ENCODE assay signal across 8 cellular contexts in genomic region chr11:10930961-10931760, GRCh38.
DNase-seq lines count a peak whose midpoint lies in the region; ATAC-seq and TF ChIP-seq lines count a peak whose summit lies in the region.

No MANE protein-coding gene starts in this region.

- H3K9me2 ChIP-seq in PC-9 (ENCODE audit: insufficient read depth): no peaks in the 10 kb centered on the region

- ATAC-seq in HG03354 (IDR thresholded peaks at IDR 0.05; ENCODE audit: poor library complexity, severe bottlenecking, unreplicated experiment) (peak; percentile 41), GM19395 (IDR thresholded peaks at IDR 0.05; ENCODE audit: unreplicated experiment) (no peak)
- ATAC-seq in naive thymus-derived CD4-positive, alpha-beta T cell: peak; percentile 66

- H3K36me3 ChIP-seq in CD4-positive, alpha-beta memory T cell (ENCODE audit: insufficient read depth, low read length): no peaks in the 10 kb centered on the region
- no peaks in the 10 kb centered on the region for H3K36me3 ChIP-seq in PC-9 (ENCODE audit: low read depth)
- H3K36me3 ChIP-seq in naive thymus-derived CD4-positive, alpha-beta T cell (ENCODE audit: control insufficient read depth in 2 of 3, insufficient read depth in 3 of 3, low read length in 3 of 3): no peaks in the 10 kb centered on the region

- no peak for TF ChIP-seq CTCF in PC-9 (conservative IDR thresholded peaks at IDR 0.05)
- TF ChIP-seq CTCF in fibroblast of the aortic adventitia (IDR thresholded peaks at IDR 0.05; ENCODE audit: insufficient read depth, low read length): no peak

- CTCF ChIA-PET in CD4-positive, alpha-beta memory T cell (lab: Charles Lee; ENCODE audit: partially characterized antibody): interaction anchor here (0.9 to 6.1 kb wide), 14 partner anchors 11 to 857 kb away, joined by 3 to 123 read pairs (median 5); partner anchors contain the start of gene EIF4G2
- CTCF ChIA-PET in PC-9 (lab: Charles Lee): interaction anchor here (0.6 kb wide), 1 partner anchor 25 kb away, joined by 3 read pairs; no protein-coding TSS in a partner anchor
- CTCF ChIA-PET in naive thymus-derived CD4-positive, alpha-beta T cell (lab: Charles Lee): interaction anchor here (0.5 to 1.5 kb wide), 6 partner anchors 24 to 1933 kb away, joined by 3 to 4 read pairs (median 3); partner anchors contain the start of gene EIF4G2

- peak overlapping the region in 3 of 7 donors; percentile 10 to 41 (median 36) for H3K27ac Mint-ChIP-seq in CD4-positive, alpha-beta memory T cell
- peak overlapping the region in 1 of 9 donors; percentile 38 for H3K27ac Mint-ChIP-seq in naive thymus-derived CD4-positive, alpha-beta T cell

- intact Hi-C loops in CD4-positive, alpha-beta memory T cell (cut with micrococcal nuclease): loop anchor here (5.0 to 10.0 kb wide), 4 partner anchors 74 to 1114 kb away; partner anchors contain the start of genes EIF4G2 and ZBED5
- intact Hi-C loops in PC-9 (cut with micrococcal nuclease; ENCODE audit: unreplicated experiment): loop anchor here (1.0 to 10.0 kb wide), 6 partner anchors 31 to 1114 kb away; partner anchors contain the start of genes EIF4G2 and ZBED5
- intact Hi-C loops in naive thymus-derived CD4-positive, alpha-beta T cell (cut with micrococcal nuclease): loop anchor here (1.0 to 10.0 kb wide), 8 partner anchors 52 to 1111 kb away; partner anchors contain the start of genes EIF4G2 (in 2 of the 2), ZBED5 (in 2 of the 2), GALNT18 (in 1 of the 2) and USP47 (in 1 of the 2)

- no peaks in the 10 kb centered on the region for H3K9me3 ChIP-seq in CD4-positive, alpha-beta memory T cell (ENCODE audit: control insufficient read depth in 1 of 2, low read length in 2 of 2)
- no peaks in the 10 kb centered on the region for H3K9me3 ChIP-seq in PC-9 (ENCODE audit: insufficient read depth, low read depth)
- no peaks in the 10 kb centered on the region for H3K9me3 ChIP-seq in naive thymus-derived CD4-positive, alpha-beta T cell (ENCODE audit: control insufficient read depth in 2 of 3, low read length in 3 of 3)

- H3K4me3 ChIP-seq in CD4-positive, alpha-beta memory T cell (ENCODE audit: low read length in 2 of 2): peak overlapping the region in 1 of 2 donors; percentile 46
- H3K4me3 ChIP-seq in PC-9: peak overlapping the region; percentile 75
- peak overlapping the region; percentile 73 for H3K4me3 ChIP-seq in fibroblast of the aortic adventitia (ENCODE audit: low read depth, low read length)
- peak overlapping the region; percentile 50 for H3K4me3 ChIP-seq in naive thymus-derived CD4-positive, alpha-beta T cell (ENCODE audit: low read length)

- H3K27me3 Mint-ChIP-seq in CD4-positive, alpha-beta memory T cell: peaks cover 11 to 28% of the 10 kb centered on the region in 2 donors
- peaks cover 9 to 81% (median 32%) of the 10 kb centered on the region in 5 donors for H3K27me3 Mint-ChIP-seq in naive thymus-derived CD4-positive, alpha-beta T cell

- peaks cover 13% of the 10 kb centered on the region for H3F3A ChIP-seq in PC-9 (ENCODE audit: insufficient read depth, low read depth)

- BruUV-seq in PC-9 (replicated peaks; lab: Mats Ljungman, UMichigan): no TSS peak

- peaks cover 23% of the 10 kb centered on the region for H3K27me3 ChIP-seq in CD4-positive, alpha-beta memory T cell (ENCODE audit: insufficient read depth, low read length)
- H3K27me3 ChIP-seq in PC-9 (ENCODE audit: insufficient read depth, low read depth): no peaks in the 10 kb centered on the region
- H3K27me3 ChIP-seq in naive thymus-derived CD4-positive, alpha-beta T cell (ENCODE audit: control insufficient read depth in 2 of 2, insufficient read depth in 2 of 2, low read length in 2 of 2): peaks cover 3 to 5% of the 10 kb centered on the region in 2 donors

- H4K20me1 ChIP-seq in PC-9 (ENCODE audit: insufficient read depth): no peaks in the 10 kb centered on the region

- no peaks in the 10 kb centered on the region for H3K36me3 Mint-ChIP-seq in CD4-positive, alpha-beta memory T cell
- no peaks in the 10 kb centered on the region for H3K36me3 Mint-ChIP-seq in naive thymus-derived CD4-positive, alpha-beta T cell

- H3K4me3 Mint-ChIP-seq in CD4-positive, alpha-beta memory T cell: peak overlapping the region; percentile 79 to 90 (median 84)
- peak overlapping the region; percentile 78 to 88 (median 85) for H3K4me3 Mint-ChIP-seq in naive thymus-derived CD4-positive, alpha-beta T cell

- peaks cover 20% of the 10 kb centered on the region for H3K4me1 ChIP-seq in CD4-positive, alpha-beta memory T cell (ENCODE audit: insufficient read depth, low read length)
- peaks cover 32% of the 10 kb centered on the region for H3K4me1 ChIP-seq in PC-9 (replicated peaks; ENCODE audit: insufficient read depth)
- H3K4me1 ChIP-seq in naive thymus-derived CD4-positive, alpha-beta T cell (ENCODE audit: control insufficient read depth in 2 of 2, insufficient read depth in 2 of 2, low read length in 2 of 2): peaks cover 0 to 6% of the 10 kb centered on the region in 2 donors

- H3K27ac ChIP-seq in CD4-positive, alpha-beta memory T cell (ENCODE audit: low read depth, low read length): no peak overlapping the region
- peak overlapping the region; percentile 71 for H3K27ac ChIP-seq in PC-9
- no peak overlapping the region for H3K27ac ChIP-seq in naive thymus-derived CD4-positive, alpha-beta T cell (ENCODE audit: low read depth, low read length)
- H3K27ac ChIP-seq in substantia nigra (ENCODE audit: low read depth, low read length, poor library complexity, severe bottlenecking): peak overlapping the region; percentile 61

- H3K4me2 ChIP-seq in PC-9: peak overlapping the region; percentile 93

- DNase-seq in CD4-positive, alpha-beta memory T cell: peak; percentile 24 to 55 (median 34)
- peak; percentile 39 to 56 for DNase-seq in PC-9
- DNase-seq in activated gamma-delta T cell treated with Interleukin-2 at 50 U/mL for 16 hours: peak; percentile 19
- DNase-seq in fibroblast of the aortic adventitia (ENCODE audit: low read depth): peak; percentile 87
- peak in 8 of 9 donors; percentile 25 to 52 (median 30) for DNase-seq in naive thymus-derived CD4-positive, alpha-beta T cell
- DNase-seq in substantia nigra (lab: John Stamatoyannopoulos, UW): peak in 34 of 49 donors; percentile 15 to 80 (median 46)

- H3K79me2 ChIP-seq in PC-9 (ENCODE audit: low read depth): no peaks in the 10 kb centered on the region

- POLR2A ChIA-PET in CD4-positive, alpha-beta memory T cell (lab: Charles Lee; ENCODE audit: partially characterized antibody): interaction anchor here (1.4 to 3.2 kb wide), 3 partner anchors 73 to 138 kb away, joined by 4 to 16 read pairs (median 11); partner anchors contain the start of genes EIF4G2 and ZBED5
- POLR2A ChIA-PET in PC-9 (lab: Charles Lee; ENCODE audit: unreplicated experiment): interaction anchor here (0.7 to 0.8 kb wide), 3 partner anchors 121 to 1328 kb away, joined by 3 to 11 read pairs (median 4); partner anchors contain the start of gene EIF4G2
- POLR2A ChIA-PET in naive thymus-derived CD4-positive, alpha-beta T cell (lab: Charles Lee): interaction anchor here (0.8 to 1.2 kb wide), 3 partner anchors 12 to 217 kb away, joined by 4 to 5 read pairs (median 5); partner anchors contain the start of gene EIF4G2

- H3K9me3 Mint-ChIP-seq in CD4-positive, alpha-beta memory T cell: peaks cover 0 to 2% (median 0%) of the 10 kb centered on the region in 8 donors
- no peaks in the 10 kb centered on the region for H3K9me3 Mint-ChIP-seq in naive thymus-derived CD4-positive, alpha-beta T cell

- peaks cover 5 to 21% (median 12%) of the 10 kb centered on the region in 4 donors for H3K4me1 Mint-ChIP-seq in CD4-positive, alpha-beta memory T cell
- H3K4me1 Mint-ChIP-seq in naive thymus-derived CD4-positive, alpha-beta T cell: peaks cover 10 to 21% (median 17%) of the 10 kb centered on the region in 7 donors

- peak overlapping the region; percentile 86 for H2AFZ ChIP-seq in PC-9

Comparison
In these comparisons a context has a peak if more than half of its experiments do, and no peak if none do; other contexts are left out.
1. DNase-seq: peak in every context shown above with its lines; median percentile 87 in fibroblast of the aortic adventitia; 48 in PC-9; 46 in substantia nigra; 34 in CD4-positive, alpha-beta memory T cell; 30 in naive thymus-derived CD4-positive, alpha-beta T cell; 19 in activated gamma-delta T cell treated with Interleukin-2 at 50 U/mL for 16 hours.
2. H3K27ac ChIP-seq: peak in PC-9 (single experiment) and substantia nigra (single experiment); none in CD4-positive, alpha-beta memory T cell (single experiment) and naive thymus-derived CD4-positive, alpha-beta T cell (single experiment).